Comparison of ENCODE assay signal across 9 cellular contexts in genomic region chrX:13083755-13084326, GRCh38. TPM values are rescaled to one million over a fixed set of nuclear protein-coding genes. Genes with fewer than 3 reads are reported as not detected.
A peak's percentile ranks its signal among the peaks of the same experiment; 100 is the strongest.
DNase-seq lines count a peak whose midpoint lies in the region; ATAC-seq and TF ChIP-seq lines count a peak whose summit lies in the region.
"Not testable (repeated sequence)": the region's sequence is repeated elsewhere in the genome, so short reads cannot be mapped to it uniquely, and the experiment has no call there.
"Had no signal": no experiment of that assay in that cellular context is flagged by ENCODE, and none has a peak within 500 bp of the region (broad histone marks: within the 10 kb centered on the region; RNA-seq: fewer than 3 reads in every experiment).

No MANE protein-coding gene starts in this region.

- DNase-seq in HL-60 (ENCODE audit: low read depth in 1 of 2, low spot score in 1 of 2); T-cell; activated CD4-positive, alpha-beta memory T cell treated with anti-CD3 and anti-CD28 coated beads, Interleukin-2, amount 10 ng/mL, durations not matched to agents 7 days and 5 days; effector memory CD4-positive, alpha-beta T cell: not testable (repeated sequence)

- peaks cover 0 to 12% of the 10 kb centered on the region in 2 donors for H3K27me3 Mint-ChIP-seq in T-cell
- H3K27me3 Mint-ChIP-seq in activated CD4-positive, alpha-beta memory T cell treated with anti-CD3 and anti-CD28 coated beads, Interleukin-2, amount 10 ng/mL, durations not matched to agents 7 days and 5 days; activated naive CD4-positive, alpha-beta T cell treated with anti-CD3 and anti-CD28 coated beads, Interleukin-2, amount 50 U/mL, for 24 hours; nephron (ENCODE audit: low read depth): not testable (repeated sequence)

- H3F3A ChIP-seq in DOHH2 (ENCODE audit: control insufficient read depth, insufficient read depth): peaks cover 55% of the 10 kb centered on the region

- not testable (repeated sequence) for H3K36me3 Mint-ChIP-seq in T-cell; activated CD4-positive, alpha-beta memory T cell treated with anti-CD3 and anti-CD28 coated beads, Interleukin-2, amount 10 ng/mL, durations not matched to agents 7 days and 5 days (ENCODE audit: low read depth); activated naive CD4-positive, alpha-beta T cell treated with anti-CD3 and anti-CD28 coated beads, Interleukin-2, amount 50 U/mL, for 24 hours; nephron (ENCODE audit: low read depth)

- not testable (repeated sequence) for ATAC-seq in T-cell (replicated peaks in 1 of 4)

- POLR2A ChIA-PET in T-cell (lab: Charles Lee): not testable (repeated sequence)
- POLR2A ChIA-PET in activated CD4-positive, alpha-beta memory T cell treated with anti-CD3 and anti-CD28 coated beads, Interleukin-2, amount 10 ng/mL, durations not matched to agents 7 days and 5 days (lab: Charles Lee): interaction anchor here (9.2 to 24.1 kb wide), 5 partner anchors 6 to 131 kb away, joined by 111 to 1502 read pairs (median 380); partner anchors contain the start of gene TMSB4X

- H3K4me1 Mint-ChIP-seq in T-cell (peaks cover 94 to 95% (median 95%) of the 10 kb centered on the region in 3 donors), nephron (peaks cover 36% of the 10 kb centered on the region)
- peaks cover 86% of the 10 kb centered on the region for H3K4me1 Mint-ChIP-seq in activated CD4-positive, alpha-beta memory T cell treated with anti-CD3 and anti-CD28 coated beads, Interleukin-2, amount 10 ng/mL, durations not matched to agents 7 days and 5 days
- peaks cover 93% of the 10 kb centered on the region for H3K4me1 Mint-ChIP-seq in activated naive CD4-positive, alpha-beta T cell treated with anti-CD3 and anti-CD28 coated beads, Interleukin-2, amount 50 U/mL, for 24 hours

- peak overlapping the region; percentile 88 for H3K4me2 ChIP-seq in BLaER1
- H3K4me2 ChIP-seq in DOHH2 (ENCODE audit: low read length): peak overlapping the region; percentile 79

- H3K79me2 ChIP-seq in DOHH2 (ENCODE audit: control insufficient read depth, low read length): not testable (repeated sequence)

- H3K4me1 ChIP-seq in BLaER1 (peaks cover 100% of the 10 kb centered on the region), DOHH2 (ENCODE audit: control insufficient read depth, low read length) (peaks cover 99% of the 10 kb centered on the region)
- H3K4me1 ChIP-seq in effector memory CD4-positive, alpha-beta T cell (ENCODE audit: control insufficient read depth, insufficient read depth, low read length, poor library complexity, severe bottlenecking): peaks cover 54% of the 10 kb centered on the region

- not testable (repeated sequence) for H3K9me2 ChIP-seq in DOHH2 (replicated peaks; ENCODE audit: control insufficient read depth, low read length)

- not testable (repeated sequence) for H3K4me3 ChIP-seq in BLaER1; HL-60 (replicated peaks; ENCODE audit: insufficient read depth, low read length); effector memory CD4-positive, alpha-beta T cell (ENCODE audit: insufficient read depth, low read depth, low read length, poor library complexity, severe bottlenecking)
- H3K4me3 ChIP-seq in DOHH2 (ENCODE audit: low read length): peak overlapping the region; percentile 64

- not testable (repeated sequence) for TF ChIP-seq CTCF in DOHH2 (IDR thresholded peaks at IDR 0.05; ENCODE audit: low read depth, low read length, poor library complexity, severe bottlenecking); HL-60 (IDR thresholded peaks at IDR 0.05; ENCODE audit: insufficient read depth, low read length); nephron (IDR thresholded peaks at IDR 0.05; ENCODE audit: unreplicated experiment in 3 of 3)

- H3K36me3 ChIP-seq in BLaER1; DOHH2 (ENCODE audit: control insufficient read depth, low read length); effector memory CD4-positive, alpha-beta T cell (ENCODE audit: control insufficient read depth, insufficient read depth, low read length): not testable (repeated sequence)

- peak overlapping the region in 2 of 3 donors; percentile 9 to 34 for H3K4me3 Mint-ChIP-seq in T-cell
- not testable (repeated sequence) for H3K4me3 Mint-ChIP-seq in activated CD4-positive, alpha-beta memory T cell treated with anti-CD3 and anti-CD28 coated beads, Interleukin-2, amount 10 ng/mL, durations not matched to agents 7 days and 5 days; activated naive CD4-positive, alpha-beta T cell treated with anti-CD3 and anti-CD28 coated beads, Interleukin-2, amount 50 U/mL, for 24 hours; nephron

- H3K9ac ChIP-seq in BLaER1: not testable (repeated sequence)

- H3K27ac Mint-ChIP-seq in T-cell (peak overlapping the region; percentile 97 to 99), nephron (peak overlapping the region in 2 of 3 experiments; percentile 52 to 78)
- H3K27ac Mint-ChIP-seq in activated CD4-positive, alpha-beta memory T cell treated with anti-CD3 and anti-CD28 coated beads, Interleukin-2, amount 10 ng/mL, durations not matched to agents 7 days and 5 days: peak overlapping the region; percentile 69
- H3K27ac Mint-ChIP-seq in activated naive CD4-positive, alpha-beta T cell treated with anti-CD3 and anti-CD28 coated beads, Interleukin-2, amount 50 U/mL, for 24 hours: peak overlapping the region; percentile 87

- not testable (repeated sequence) for H3K9me3 Mint-ChIP-seq in T-cell; activated CD4-positive, alpha-beta memory T cell treated with anti-CD3 and anti-CD28 coated beads, Interleukin-2, amount 10 ng/mL, durations not matched to agents 7 days and 5 days; activated naive CD4-positive, alpha-beta T cell treated with anti-CD3 and anti-CD28 coated beads, Interleukin-2, amount 50 U/mL, for 24 hours; nephron

- H4K20me1 ChIP-seq in BLaER1; DOHH2 (ENCODE audit: control insufficient read depth, insufficient read depth, low read depth, low read length): not testable (repeated sequence)

- CTCF ChIA-PET in T-cell (lab: Charles Lee): interaction anchor here in 1 of 2 donors (0.9 to 1.1 kb wide), 2 partner anchors 69 to 105 kb away, joined by 3 to 6 read pairs; no protein-coding TSS in a partner anchor
- CTCF ChIA-PET in activated CD4-positive, alpha-beta memory T cell treated with anti-CD3 and anti-CD28 coated beads, Interleukin-2, amount 10 ng/mL, durations not matched to agents 7 days and 5 days (lab: Charles Lee): interaction anchor here (1.7 to 13.0 kb wide), 4 partner anchors 99 to 133 kb away, joined by 4 to 273 read pairs (median 113); partner anchors contain the start of gene TMSB4X

- not testable (repeated sequence) for H3K9me3 ChIP-seq in BLaER1; DOHH2 (ENCODE audit: control insufficient read depth, insufficient read depth, low read length); effector memory CD4-positive, alpha-beta T cell (ENCODE audit: control insufficient read depth, low read length)

- H3K27me3 ChIP-seq in BLaER1; DOHH2 (ENCODE audit: control insufficient read depth, low read length); HL-60 (ENCODE audit: insufficient read depth, poor library complexity, severe bottlenecking); effector memory CD4-positive, alpha-beta T cell (replicated peaks; ENCODE audit: control insufficient read depth, insufficient read depth, low read length, poor library complexity, severe bottlenecking): not testable (repeated sequence)

- H3K27ac ChIP-seq in BLaER1: peak overlapping the region; percentile 94
- H3K27ac ChIP-seq in DOHH2 (ENCODE audit: low read depth, low read length): peak overlapping the region; percentile 98
- H3K27ac ChIP-seq in HL-60 (replicated peaks): peak overlapping the region; percentile 97
- peak overlapping the region; percentile 69 for H3K27ac ChIP-seq in effector memory CD4-positive, alpha-beta T cell (ENCODE audit: insufficient read depth, low read length, poor library complexity, severe bottlenecking)

RNA-seq across cellular contexts. Expression of gene FAM9C, which starts 39.4 kb away (rescaled TPM):
- total RNA-seq in T-cell: not detected
- not detected for total RNA-seq in activated CD4-positive, alpha-beta memory T cell treated with anti-CD3 and anti-CD28 coated beads, Interleukin-2, amount 10 ng/mL, durations not matched to agents 7 days and 5 days
- total RNA-seq: Daoy had no signal
